Comparison of ENCODE assay signal across 19 cellular contexts in genomic region chr12:18343708-18344107, GRCh38.
DNase-seq lines count a peak whose midpoint lies in the region; ATAC-seq and TF ChIP-seq lines count a peak whose summit lies in the region.
"Had no signal": no experiment of that assay in that cellular context is flagged by ENCODE, and none has a peak within 500 bp of the region (broad histone marks: within the 10 kb centered on the region; RNA-seq: fewer than 3 reads in every experiment).

No MANE protein-coding gene starts in this region.

- H3K27ac ChIP-seq in BLaER1 (peak overlapping the region; percentile 87; the same call in 1 of the 2 replicates), HCT116 (ENCODE audit: low read depth, low read length) (no peak overlapping the region), PC-9 (no peak overlapping the region), right lobe of liver (no peak overlapping the region)
- H3K27ac ChIP-seq: HL-60, Peyer's patch had no signal

- intact Hi-C loops in HCT116 (cut with micrococcal nuclease) (no loop called here), PC-9 (cut with micrococcal nuclease; ENCODE audit: unreplicated experiment) (no loop called here), right lobe of liver (cut with DNase I) (no loop called here)

- DNase-seq in HCT116 (ENCODE audit: low read depth, low spot score) (no peak), PC-9 (no peak), right lobe of liver (no peak), GOT3 (lab: John Stamatoyannopoulos, UW) (no peak), NCI-H226 (no peak)
- DNase-seq in activated CD8-positive, alpha-beta T cell treated with anti-CD3 and anti-CD28 coated beads, Interleukin-2, amount 10 ng/mL, durations not matched to agents 7 days and 5 days: no peak
- DNase-seq: ACHN, DMS79 treated with DMSO at 0.1 percent for 48 hours, MM.1S, NCI-H1092 treated with DMSO at 0.1 percent for 48 hours, NCI-H187 treated with DMSO at 0.1 percent for 48 hours, NCI-H2171 treated with DMSO at 0.1 percent for 48 hours, Peyer's patch had no signal

- H3K36me3 Mint-ChIP-seq in activated CD8-positive, alpha-beta T cell treated with anti-CD3 and anti-CD28 coated beads, Interleukin-2, amount 10 ng/mL, durations not matched to agents 7 days and 5 days (ENCODE audit: low read depth): no peaks in the 10 kb centered on the region
- H3K36me3 Mint-ChIP-seq: CD14-positive monocyte, IgD-negative memory B cell had no signal

- no peaks in the 10 kb centered on the region for H3K4me1 Mint-ChIP-seq in activated CD8-positive, alpha-beta T cell treated with anti-CD3 and anti-CD28 coated beads, Interleukin-2, amount 10 ng/mL, durations not matched to agents 7 days and 5 days (ENCODE audit: low read depth)
- H3K4me1 Mint-ChIP-seq: CD14-positive monocyte, IgD-negative memory B cell had no signal

- BruUV-seq in HCT116 (replicated peaks; lab: Mats Ljungman, UMichigan): no TSS peak
- BruUV-seq in PC-9 (replicated peaks; lab: Mats Ljungman, UMichigan): no TSS peak

- H3K27me3 ChIP-seq in BLaER1: no peaks in the 10 kb centered on the region
- H3K27me3 ChIP-seq in HCT116 (ENCODE audit: insufficient read depth, low read length): no peaks in the 10 kb centered on the region
- H3K27me3 ChIP-seq in PC-9 (ENCODE audit: insufficient read depth, low read depth): no peaks in the 10 kb centered on the region
- no peaks in the 10 kb centered on the region for H3K27me3 ChIP-seq in right lobe of liver
- H3K27me3 ChIP-seq: Peyer's patch had no signal

- no peaks in the 10 kb centered on the region for H3K9me3 Mint-ChIP-seq in activated CD8-positive, alpha-beta T cell treated with anti-CD3 and anti-CD28 coated beads, Interleukin-2, amount 10 ng/mL, durations not matched to agents 7 days and 5 days (ENCODE audit: insufficient read depth)

- H3K4me1 ChIP-seq in BLaER1: peaks cover 38% of the 10 kb centered on the region
- H3K4me1 ChIP-seq in HCT116 (ENCODE audit: control insufficient read depth in 1 of 2, insufficient read depth in 2 of 2, low read length in 2 of 2): no peaks in the 10 kb centered on the region
- H3K4me1 ChIP-seq in PC-9 (replicated peaks; ENCODE audit: insufficient read depth): no peaks in the 10 kb centered on the region
- no peaks in the 10 kb centered on the region for H3K4me1 ChIP-seq in right lobe of liver
- H3K4me1 ChIP-seq: HAP-1, Peyer's patch had no signal

- TF ChIP-seq CTCF in HCT116 (IDR thresholded peaks at IDR 0.05 in 2 of 3, conservative IDR thresholded peaks at IDR 0.05 in 1 of 3; ENCODE audit: borderline replicate concordance in 1 of 3, insufficient read depth in 1 of 3, low read depth in 2 of 3, low read length in 2 of 3) (no peak), PC-9 (conservative IDR thresholded peaks at IDR 0.05) (no peak), right lobe of liver (IDR thresholded peaks at IDR 0.05) (no peak)

- H3K27me3 Mint-ChIP-seq in activated CD8-positive, alpha-beta T cell treated with anti-CD3 and anti-CD28 coated beads, Interleukin-2, amount 10 ng/mL, durations not matched to agents 7 days and 5 days (ENCODE audit: low read depth): no peaks in the 10 kb centered on the region
- H3K27me3 Mint-ChIP-seq: IgD-negative memory B cell had no signal

- no peak overlapping the region for H3K4me3 ChIP-seq in BLaER1
- H3K4me3 ChIP-seq in HCT116 (replicated peaks in 1 of 2; ENCODE audit: low read depth in 1 of 2, low read length in 2 of 2): no peak overlapping the region
- H3K4me3 ChIP-seq in PC-9: no peak overlapping the region
- H3K4me3 ChIP-seq in right lobe of liver: no peak overlapping the region
- H3K4me3 ChIP-seq: HAP-1, Peyer's patch had no signal

- no peak overlapping the region for H3K4me3 Mint-ChIP-seq in activated CD8-positive, alpha-beta T cell treated with anti-CD3 and anti-CD28 coated beads, Interleukin-2, amount 10 ng/mL, durations not matched to agents 7 days and 5 days
- H3K4me3 Mint-ChIP-seq: CD14-positive monocyte, IgD-negative memory B cell had no signal

- H3K9ac ChIP-seq in BLaER1: no peak overlapping the region
- H3K9ac ChIP-seq in HCT116 (ENCODE audit: low read length): no peak overlapping the region

- H4K20me1 ChIP-seq in BLaER1: no peaks in the 10 kb centered on the region
- H4K20me1 ChIP-seq in HCT116 (ENCODE audit: insufficient read depth): no peaks in the 10 kb centered on the region
- no peaks in the 10 kb centered on the region for H4K20me1 ChIP-seq in PC-9 (ENCODE audit: insufficient read depth)

- H3K9me3 ChIP-seq in BLaER1 (no peaks in the 10 kb centered on the region), HCT116 (ENCODE audit: control insufficient read depth in 1 of 2, insufficient read depth in 1 of 2, low read depth in 1 of 2, low read length in 2 of 2) (no peaks in the 10 kb centered on the region), PC-9 (ENCODE audit: insufficient read depth, low read depth) (no peaks in the 10 kb centered on the region), right lobe of liver (no peaks in the 10 kb centered on the region)
- H3K9me3 ChIP-seq: HAP-1, Peyer's patch had no signal

- no peak overlapping the region for H3K27ac Mint-ChIP-seq in activated CD8-positive, alpha-beta T cell treated with anti-CD3 and anti-CD28 coated beads, Interleukin-2, amount 10 ng/mL, durations not matched to agents 7 days and 5 days
- H3K27ac Mint-ChIP-seq: CD14-positive monocyte, IgD-negative memory B cell had no signal

- ATAC-seq in HCT116 (no peak), right lobe of liver (peak in 3 of 4 donors; percentile 33 to 68 (median 47))
- no peak for ATAC-seq in activated CD8-positive, alpha-beta T cell treated with anti-CD3 and anti-CD28 coated beads, Interleukin-2, amount 10 ng/mL, durations not matched to agents 7 days and 5 days
- ATAC-seq: Right ventricle myocardium inferior had no signal

- no peak for TF ChIP-seq POLR2A in HCT116 (IDR thresholded peaks at IDR 0.05; ENCODE audit: borderline replicate concordance, extremely low read depth, insufficient read depth, insufficient read length)
- no peak for TF ChIP-seq POLR2A in right lobe of liver (IDR thresholded peaks at IDR 0.05)

- H3K9me2 ChIP-seq in HCT116 (ENCODE audit: insufficient read depth) (no peaks in the 10 kb centered on the region), PC-9 (ENCODE audit: insufficient read depth) (no peaks in the 10 kb centered on the region)

- POLR2A ChIA-PET in HCT116 (lab: Charles Lee) (no interaction called here), PC-9 (lab: Charles Lee; ENCODE audit: unreplicated experiment) (no interaction called here)
- POLR2A ChIA-PET in activated CD8-positive, alpha-beta T cell treated with anti-CD3 and anti-CD28 coated beads, Interleukin-2, amount 10 ng/mL, durations not matched to agents 7 days and 5 days (lab: Charles Lee): no interaction called here

- H2AFZ ChIP-seq in HCT116 (ENCODE audit: low read depth, low read length, poor library complexity, severe bottlenecking): peak overlapping the region; percentile 49
- 0 out of 2 replicates have a peak overlapping the region, but pooled peaks have one; percentile 16 for H2AFZ ChIP-seq in PC-9

- CTCF ChIA-PET in HCT116 (lab: Charles Lee) (no interaction called here), PC-9 (lab: Charles Lee) (no interaction called here)
- CTCF ChIA-PET in activated CD8-positive, alpha-beta T cell treated with anti-CD3 and anti-CD28 coated beads, Interleukin-2, amount 10 ng/mL, durations not matched to agents 7 days and 5 days (lab: Charles Lee): no interaction called here

- TF ChIP-seq RAD21 in HCT116 (IDR thresholded peaks at IDR 0.05; ENCODE audit: low read depth): no peak

- RAD21 ChIA-PET in HCT116 (lab: Charles Lee; ENCODE audit: low non-redundant PET in 1 of 2, low total read pairs in 2 of 2, uncharacterized antibody in 2 of 2, unreplicated experiment in 2 of 2): no interaction called here

- 39% methylated on average over 4 of the region's 4 CpGs for WGBS in right lobe of liver (ENCODE audit: insufficient coverage, low coverage, low lambda C conversion rate, missing lambda C conversion rate)

- H3K4me2 ChIP-seq in BLaER1 (no peak overlapping the region), HCT116 (ENCODE audit: low read length) (no peak overlapping the region), PC-9 (no peak overlapping the region)

- no peaks in the 10 kb centered on the region for H3F3A ChIP-seq in PC-9 (ENCODE audit: insufficient read depth, low read depth)

- no peaks in the 10 kb centered on the region for H3K36me3 ChIP-seq in BLaER1
- no peaks in the 10 kb centered on the region for H3K36me3 ChIP-seq in HCT116 (ENCODE audit: control insufficient read depth in 1 of 2, insufficient read depth in 2 of 2, low read length in 2 of 2)
- no peaks in the 10 kb centered on the region for H3K36me3 ChIP-seq in PC-9 (ENCODE audit: low read depth)
- peaks cover 0 to 7% (median 0%) of the 10 kb centered on the region in 4 donors for H3K36me3 ChIP-seq in right lobe of liver
- H3K36me3 ChIP-seq: HAP-1, Peyer's patch had no signal

- H3K79me2 ChIP-seq in HCT116 (ENCODE audit: insufficient read depth, low read length) (no peaks in the 10 kb centered on the region), PC-9 (ENCODE audit: low read depth) (no peaks in the 10 kb centered on the region)

TF ChIP-seq in HCT116, 20 proteins besides CTCF, POLR2A, EP300 and RAD21 (continues in another document):
- TF ChIP-seq ZBTB33 (IDR thresholded peaks at IDR 0.05; ENCODE audit: extremely low read depth, insufficient replicate concordance, low read length) (no peak), EGR1 (IDR thresholded peaks at IDR 0.05; ENCODE audit: low read depth) (no peak), FOSL1 (IDR thresholded peaks at IDR 0.05; ENCODE audit: low read depth) (no peak), ZNF274 (IDR thresholded peaks at IDR 0.05; ENCODE audit: low read depth, low read length) (no peak), YY1 (IDR thresholded peaks at IDR 0.05; ENCODE audit: extremely low read depth, insufficient replicate concordance, low read depth, low read length) (no peak), SRF (IDR thresholded peaks at IDR 0.05; ENCODE audit: low read depth) (no peak), MAX (IDR thresholded peaks at IDR 0.05) (no peak), JUND (IDR thresholded peaks at IDR 0.05) (no peak)

Comparison
In these comparisons a context has a peak if more than half of its experiments do, and no peak if none do; other contexts are left out.
1. ATAC-seq: peak in right lobe of liver (3 of 4); none in HCT116 (single experiment) and activated CD8-positive, alpha-beta T cell treated with anti-CD3 and anti-CD28 coated beads, Interleukin-2, amount 10 ng/mL, durations not matched to agents 7 days and 5 days (single experiment).